Comparison of ENCODE assay signal across 10 cellular contexts in the genomic region with DNA sequence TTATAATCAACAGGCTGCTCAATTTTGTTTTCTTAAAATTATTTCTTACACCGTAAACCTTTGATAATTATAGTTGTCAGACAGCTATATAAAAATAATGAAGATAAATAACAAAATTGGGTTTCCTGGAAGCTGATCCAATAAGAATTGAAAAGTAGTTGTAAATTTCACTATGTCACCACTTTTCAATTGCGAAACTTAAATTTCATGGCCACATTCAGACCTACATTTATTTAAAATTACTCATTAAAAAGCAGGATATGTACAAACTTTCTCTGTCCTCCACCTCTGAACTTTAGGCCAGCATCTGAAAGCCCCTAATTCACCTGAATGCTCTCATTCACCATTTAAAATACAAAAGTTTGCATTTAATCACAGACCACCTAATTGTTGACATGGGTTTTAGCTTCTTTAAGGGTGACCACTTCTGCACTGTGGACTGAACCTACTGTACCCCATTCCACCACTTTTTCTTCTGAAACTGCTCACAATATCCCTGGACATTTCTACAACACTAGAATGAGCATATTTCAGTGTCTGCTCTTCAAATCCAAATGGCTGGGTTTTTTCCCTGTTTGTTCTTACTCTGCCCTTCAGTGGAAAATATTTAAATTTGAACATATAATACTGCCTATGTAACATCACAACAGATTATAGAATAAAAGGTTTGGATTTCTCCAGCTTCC. TPM values are rescaled to one million over a fixed set of nuclear protein-coding genes. Genes with fewer than 3 reads are reported as not detected.
DNase-seq lines count a peak whose midpoint lies in the region; ATAC-seq and TF ChIP-seq lines count a peak whose summit lies in the region.
"Had no signal": no experiment of that assay in that cellular context is flagged by ENCODE, and none has a peak within 500 bp of the region (broad histone marks: within the 10 kb centered on the region; RNA-seq: fewer than 3 reads in every experiment).

No MANE protein-coding gene starts in this region.

- no peaks in the 10 kb centered on the region for H3K27me3 ChIP-seq in NT2/D1 (ENCODE audit: insufficient read depth, insufficient read length)
- H3K27me3 ChIP-seq in lung (ENCODE audit: control insufficient read depth, insufficient read depth) = no peaks in the 10 kb centered on the region

- H3K4me3 Mint-ChIP-seq in stimulated activated effector memory CD8-positive, alpha-beta T cell treated with anti-CD3 and anti-CD28 coated beads, Interleukin-12 subunit alpha, Interleukin-12 subunit beta, amount 100 ng/mL, for 72 hours = no peak overlapping the region
- H3K4me3 Mint-ChIP-seq: activated CD4-positive, alpha-beta memory T cell treated with anti-CD3 and anti-CD28 coated beads for 36 hours had no signal

- peak overlapping the region in 1 of 2 donors; percentile 94 for H3K27ac ChIP-seq in lung (ENCODE audit: low read depth in 1 of 2, low read length in 1 of 2)

- H3K4me1 ChIP-seq in NT2/D1 (ENCODE audit: insufficient read depth, insufficient read length) = no peaks in the 10 kb centered on the region
- H3K4me1 ChIP-seq in lung (ENCODE audit: control insufficient read depth in 2 of 2, insufficient read depth in 2 of 2, low read length in 2 of 2) = peaks cover under 1 to 2% of the 10 kb centered on the region in 2 donors

- DNase-seq in NT2/D1 (ENCODE audit: low read depth, low spot score) (no peak), epithelial cell of esophagus (ENCODE audit: low read depth) (no peak), lung (ENCODE audit: low spot score) (no peak), superior temporal gyrus (ENCODE audit: extremely low spot score) (peak; percentile 57)
- no peak for DNase-seq in activated T-cell treated with anti-CD3 and anti-CD28 coated beads, Interleukin-2, amount 50 U/mL, for 48 hours
- no peak for DNase-seq in stimulated activated effector memory CD8-positive, alpha-beta T cell treated with anti-CD3 and anti-CD28 coated beads, Interleukin-12 subunit alpha, Interleukin-12 subunit beta, amount 100 ng/mL, for 72 hours (ENCODE audit: low spot score in 2 of 2)
- no peak for DNase-seq in stimulated activated CD4-positive, alpha-beta T cell treated with anti-CD3 and anti-CD28 coated beads, Interleukin-2, amount 100 ng/mL, for 24 hours
- DNase-seq: activated CD4-positive, alpha-beta memory T cell treated with anti-CD3 and anti-CD28 coated beads for 36 hours; MV-4-11 had no signal

- ATAC-seq in lung (ENCODE audit: insufficient read depth, low FRiP score) = no peak
- ATAC-seq in HG03280 (IDR thresholded peaks at IDR 0.05; ENCODE audit: unreplicated experiment) = no peak
- no peak for ATAC-seq in stimulated activated effector memory CD8-positive, alpha-beta T cell treated with anti-CD3 and anti-CD28 coated beads, Interleukin-12 subunit alpha, Interleukin-12 subunit beta, amount 100 ng/mL, for 72 hours

- no peaks in the 10 kb centered on the region for H3K4me1 Mint-ChIP-seq in stimulated activated effector memory CD8-positive, alpha-beta T cell treated with anti-CD3 and anti-CD28 coated beads, Interleukin-12 subunit alpha, Interleukin-12 subunit beta, amount 100 ng/mL, for 72 hours

- no peaks in the 10 kb centered on the region for H3K36me3 Mint-ChIP-seq in stimulated activated effector memory CD8-positive, alpha-beta T cell treated with anti-CD3 and anti-CD28 coated beads, Interleukin-12 subunit alpha, Interleukin-12 subunit beta, amount 100 ng/mL, for 72 hours
- H3K36me3 Mint-ChIP-seq: activated CD4-positive, alpha-beta memory T cell treated with anti-CD3 and anti-CD28 coated beads for 36 hours had no signal

- H3K4me3 ChIP-seq in NT2/D1 (ENCODE audit: insufficient read length, low read depth) (peak overlapping the region; percentile 25), epithelial cell of esophagus (ENCODE audit: low read length) (peak overlapping the region; percentile 18), lung (peak overlapping the region; percentile 57)

- no peaks in the 10 kb centered on the region for H3K9me3 Mint-ChIP-seq in stimulated activated effector memory CD8-positive, alpha-beta T cell treated with anti-CD3 and anti-CD28 coated beads, Interleukin-12 subunit alpha, Interleukin-12 subunit beta, amount 100 ng/mL, for 72 hours
- H3K9me3 Mint-ChIP-seq: activated CD4-positive, alpha-beta memory T cell treated with anti-CD3 and anti-CD28 coated beads for 36 hours had no signal

- 29 to 64% methylated on average over 2 of the region's 2 CpGs for WGBS in lung, 2 donors

- TF ChIP-seq CTCF in epithelial cell of esophagus (IDR thresholded peaks at IDR 0.05; ENCODE audit: insufficient read depth, low read depth, low read length, missing control alignments) (no peak), lung (IDR thresholded peaks at IDR 0.05; ENCODE audit: control extremely low read depth, extremely low read depth) (no peak)

- H3K9me3 ChIP-seq in NT2/D1 (ENCODE audit: insufficient read depth, low read length) = no peaks in the 10 kb centered on the region
- H3K9me3 ChIP-seq in lung (ENCODE audit: control insufficient read depth in 2 of 2, insufficient read depth in 1 of 2, low read length in 1 of 2) = no peaks in the 10 kb centered on the region

- H3K27ac Mint-ChIP-seq in stimulated activated effector memory CD8-positive, alpha-beta T cell treated with anti-CD3 and anti-CD28 coated beads, Interleukin-12 subunit alpha, Interleukin-12 subunit beta, amount 100 ng/mL, for 72 hours = no peak overlapping the region
- H3K27ac Mint-ChIP-seq: activated CD4-positive, alpha-beta memory T cell treated with anti-CD3 and anti-CD28 coated beads for 36 hours had no signal

- H3K36me3 ChIP-seq in NT2/D1 (ENCODE audit: insufficient read depth, insufficient read length, low read length) (no peaks in the 10 kb centered on the region), lung (ENCODE audit: control insufficient read depth in 2 of 2, insufficient read depth in 2 of 2, low read length in 2 of 2) (peaks cover 0 to 4% of the 10 kb centered on the region in 2 donors)

- no peak overlapping the region for H3K9ac ChIP-seq in NT2/D1 (ENCODE audit: insufficient read length, low read depth)

RNA-seq across cellular contexts. Expression of a gene that starts 0.6 kb away (rescaled TPM):
- total RNA-seq in lung = 100 to 1,000 TPM; 439 to 756 TPM
- polyA plus RNA-seq in lung = 100 to 1,000 TPM; 211 to 231 TPM
- total RNA-seq: activated CD4-positive, alpha-beta memory T cell treated with anti-CD3 and anti-CD28 coated beads for 36 hours had no signal

RNA-seq across cellular contexts. Expression of a gene that starts 54.4 kb away (rescaled TPM):
- 1 to 10 TPM in 1 of 2 donors, under 1 TPM in 1; 0.98 to 1.3 TPM for total RNA-seq in lung
- 1 to 10 TPM in 1 of 2 donors, under 1 TPM in 1; 0.65 to 1.8 TPM for polyA plus RNA-seq in lung
